ENCODE assay signal across 7 cellular contexts in the genomic region with DNA sequence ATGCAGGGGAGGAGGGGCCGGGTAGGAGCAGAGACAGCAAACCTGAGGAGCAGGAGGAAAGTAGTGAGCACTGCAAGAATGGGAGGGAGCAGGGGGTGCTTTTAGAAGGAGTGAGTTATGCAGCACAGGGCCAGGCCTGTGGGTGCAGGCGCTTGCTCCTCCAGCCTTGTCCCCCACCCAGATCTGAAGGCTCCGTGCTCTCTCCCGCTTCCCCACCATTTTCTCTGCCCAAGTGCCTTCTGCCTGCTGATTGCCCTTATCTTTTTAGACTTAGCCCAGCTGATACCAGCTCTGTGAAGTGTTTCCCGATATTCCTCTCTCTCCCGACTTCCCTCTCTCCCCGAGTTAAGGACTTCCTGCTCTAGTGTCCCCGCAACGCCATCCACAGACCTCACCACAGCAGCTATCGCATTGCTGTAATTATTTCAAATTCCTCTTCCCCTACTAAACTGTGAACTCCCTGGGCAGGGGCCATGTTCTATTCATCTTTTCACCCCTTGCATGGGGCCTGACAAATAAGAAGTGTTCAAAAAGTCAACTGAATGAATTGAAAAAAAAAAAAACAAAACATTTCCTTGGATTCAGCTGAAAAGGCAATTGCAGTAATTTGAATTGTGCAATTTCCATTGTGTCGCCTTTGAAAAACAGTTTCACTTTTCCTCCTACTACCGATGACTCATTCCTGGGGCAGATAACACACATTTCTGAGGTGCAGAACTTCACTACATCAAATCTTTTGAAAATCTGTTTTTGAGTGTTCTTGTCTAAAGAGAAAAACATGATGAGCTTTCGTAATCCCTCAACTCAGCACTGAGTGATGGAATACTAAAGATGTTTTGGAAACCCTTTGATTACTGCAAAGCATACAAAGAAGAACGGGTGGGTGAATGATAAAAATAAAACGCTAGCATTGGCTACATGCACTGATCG.
DNase-seq lines count a peak whose midpoint lies in the region; ATAC-seq and TF ChIP-seq lines count a peak whose summit lies in the region.

No MANE protein-coding gene starts in this region.

- no peak for TF ChIP-seq CTCF in PC-3 (conservative IDR thresholded peaks at IDR 0.05; ENCODE audit: low read depth, low read length)

- H3K4me3 ChIP-seq in H7 (ENCODE audit: insufficient read depth, low read depth, low read length), result peak overlapping the region; percentile 13; the same call in 1 of the 2 replicates
- peak overlapping the region; percentile 42; the same call in 1 of the 2 replicates for H3K4me3 ChIP-seq in PC-3 (ENCODE audit: low read length)

- no peaks in the 10 kb centered on the region for H3F3A ChIP-seq in PC-3 (ENCODE audit: low read length, unreplicated experiment)

- intact Hi-C loops in PC-3 (cut with micrococcal nuclease), result no loop called here

- ATAC-seq in PC-3, result no peak
- no peak for ATAC-seq in stimulated activated memory B cell treated with anti-CD40 and anti-IgM and Interleukin-4, amounts not matched to agents 10 μg/mL and 1 μg/mL and 100 μg/mL, for 72 hours
- ATAC-seq in HG03469 (IDR thresholded peaks at IDR 0.05; ENCODE audit: unreplicated experiment), result no peak
- no peak for ATAC-seq in HG03354 (IDR thresholded peaks at IDR 0.05; ENCODE audit: poor library complexity, severe bottlenecking, unreplicated experiment)

- peaks cover 17% of the 10 kb centered on the region for H3K4me1 ChIP-seq in PC-3 (ENCODE audit: insufficient read depth, low read length)

- no peak overlapping the region for H3K9ac ChIP-seq in PC-3 (ENCODE audit: low read length)

- POLR2A ChIA-PET in PC-3 (lab: Charles Lee; ENCODE audit: unreplicated experiment), result no interaction called here

- DNase-seq in H7 (no peak), PC-3 (peak; percentile 60), brain pericyte (ENCODE audit: low read depth, low spot score) (peak; percentile 11), islet precursor cell (peak; percentile 65)

- H3K4me3 Mint-ChIP-seq in stimulated activated memory B cell treated with anti-CD40 and anti-IgM and Interleukin-4, amounts not matched to agents 10 μg/mL and 1 μg/mL and 100 μg/mL, for 72 hours, result peak overlapping the region; percentile 62

- peak overlapping the region; percentile 73 for H2AFZ ChIP-seq in PC-3 (ENCODE audit: low read length)

- no peaks in the 10 kb centered on the region for H3K79me2 ChIP-seq in PC-3 (ENCODE audit: low read length)

- H3K27me3 ChIP-seq in H7 (ENCODE audit: control insufficient read depth, insufficient read depth, low read length) (no peaks in the 10 kb centered on the region), PC-3 (ENCODE audit: low read length) (no peaks in the 10 kb centered on the region)

- no peaks in the 10 kb centered on the region for H3K9me3 ChIP-seq in PC-3 (ENCODE audit: low read length)

- no peak overlapping the region for H3K27ac ChIP-seq in PC-3 (ENCODE audit: low read length)

- no peaks in the 10 kb centered on the region for H3K36me3 ChIP-seq in H7 (replicated peaks; ENCODE audit: control insufficient read depth, insufficient read depth, low read length)
- H3K36me3 ChIP-seq in PC-3 (ENCODE audit: low read depth, low read length), result no peaks in the 10 kb centered on the region

- no peaks in the 10 kb centered on the region for H4K20me1 ChIP-seq in PC-3 (ENCODE audit: low read length)

- H3K4me2 ChIP-seq in PC-3 (ENCODE audit: low read length), result peak overlapping the region; percentile 67

- H3K27me3 Mint-ChIP-seq in stimulated activated memory B cell treated with anti-CD40 and anti-IgM and Interleukin-4, amounts not matched to agents 10 μg/mL and 1 μg/mL and 100 μg/mL, for 72 hours, result peaks cover 38% of the 10 kb centered on the region

- peak overlapping the region; percentile 48 for H3K27ac Mint-ChIP-seq in stimulated activated memory B cell treated with anti-CD40 and anti-IgM and Interleukin-4, amounts not matched to agents 10 μg/mL and 1 μg/mL and 100 μg/mL, for 72 hours

- no peaks in the 10 kb centered on the region for H3K9me3 Mint-ChIP-seq in stimulated activated memory B cell treated with anti-CD40 and anti-IgM and Interleukin-4, amounts not matched to agents 10 μg/mL and 1 μg/mL and 100 μg/mL, for 72 hours

- BruUV-seq in PC-3 (replicated peaks; lab: Mats Ljungman, UMichigan), result no TSS peak

- peaks cover 29% of the 10 kb centered on the region for H3K4me1 Mint-ChIP-seq in stimulated activated memory B cell treated with anti-CD40 and anti-IgM and Interleukin-4, amounts not matched to agents 10 μg/mL and 1 μg/mL and 100 μg/mL, for 72 hours

- H3K9me2 ChIP-seq in PC-3 (replicated peaks; ENCODE audit: low read length), result no peaks in the 10 kb centered on the region

- no peaks in the 10 kb centered on the region for H3K36me3 Mint-ChIP-seq in stimulated activated memory B cell treated with anti-CD40 and anti-IgM and Interleukin-4, amounts not matched to agents 10 μg/mL and 1 μg/mL and 100 μg/mL, for 72 hours

- CTCF ChIA-PET in PC-3 (lab: Charles Lee), result interaction anchor here (0.6 kb wide), 1 partner anchor 142 kb away, joined by 4 read pairs; no protein-coding TSS in a partner anchor
